1 cellular context compared by ENCODE assay signal in the genomic region with DNA sequence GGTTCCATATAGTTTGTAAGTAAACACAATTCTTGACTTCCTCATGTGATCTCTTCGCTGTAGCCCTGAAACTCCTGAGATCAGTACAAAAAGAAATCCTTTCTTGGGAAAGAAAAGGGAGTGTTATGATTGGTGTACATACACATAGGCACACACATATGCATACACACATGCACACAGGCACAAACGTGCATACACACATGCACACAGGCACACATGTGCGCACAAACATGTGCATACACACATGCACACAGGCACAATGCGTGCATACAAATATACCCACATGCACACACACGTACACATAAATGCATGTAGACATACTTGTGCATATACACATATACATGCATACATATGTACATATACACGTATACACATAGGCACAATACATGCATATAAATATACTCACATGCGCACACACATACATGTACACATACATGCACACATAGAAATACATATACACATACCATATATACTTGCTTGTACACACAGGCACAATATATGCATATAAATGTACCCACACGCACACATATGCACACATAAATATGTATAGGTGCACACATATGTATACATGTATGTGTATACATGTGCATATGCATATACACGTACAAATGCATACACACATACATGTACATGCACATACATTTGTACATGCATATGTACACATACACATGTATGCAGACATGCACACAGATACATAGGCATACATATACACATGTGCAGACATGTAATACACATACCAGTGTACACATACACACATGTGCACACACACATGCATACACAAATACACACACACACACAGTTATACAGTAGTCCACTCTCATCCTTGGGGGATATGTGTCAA.
TF ChIP-seq lines count a peak whose summit lies in the region.

No MANE protein-coding gene starts in this region.

TF ChIP-seq in GM12878, 131 proteins besides CTCF, POLR2A, EP300 and RAD21:
- peak; percentile 57; the same call in 1 of the 2 replicates for TF ChIP-seq PAX8 (IDR thresholded peaks at IDR 0.05)
- TF ChIP-seq, protein P1, sequence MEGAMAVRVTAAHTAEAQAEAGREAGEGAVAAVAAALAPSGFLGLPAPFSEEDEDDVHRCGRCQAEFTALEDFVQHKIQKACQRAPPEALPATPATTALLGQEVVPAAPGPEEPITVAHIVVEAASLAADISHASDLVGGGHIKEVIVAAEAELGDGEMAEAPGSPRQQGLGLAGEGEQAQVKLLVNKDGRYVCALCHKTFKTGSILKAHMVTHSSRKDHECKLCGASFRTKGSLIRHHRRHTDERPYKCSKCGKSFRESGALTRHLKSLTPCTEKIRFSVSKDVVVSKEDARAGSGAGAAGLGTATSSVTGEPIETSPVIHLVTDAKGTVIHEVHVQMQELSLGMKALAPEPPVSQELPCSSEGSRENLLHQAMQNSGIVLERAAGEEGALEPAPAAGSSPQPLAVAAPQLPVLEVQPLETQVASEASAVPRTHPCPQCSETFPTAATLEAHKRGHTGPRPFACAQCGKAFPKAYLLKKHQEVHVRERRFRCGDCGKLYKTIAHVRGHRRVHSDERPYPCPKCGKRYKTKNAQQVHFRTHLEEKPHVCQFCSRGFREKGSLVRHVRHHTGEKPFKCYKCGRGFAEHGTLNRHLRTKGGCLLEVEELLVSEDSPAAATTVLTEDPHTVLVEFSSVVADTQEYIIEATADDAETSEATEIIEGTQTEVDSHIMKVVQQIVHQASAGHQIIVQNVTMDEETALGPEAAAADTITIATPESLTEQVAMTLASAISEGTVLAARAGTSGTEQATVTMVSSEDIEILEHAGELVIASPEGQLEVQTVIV (IDR thresholded peaks at IDR 0.05; ENCODE audit: borderline replicate concordance, partially characterized antibody), result no peak
